Comparison of ENCODE assay signal across 16 cellular contexts in the genomic region with DNA sequence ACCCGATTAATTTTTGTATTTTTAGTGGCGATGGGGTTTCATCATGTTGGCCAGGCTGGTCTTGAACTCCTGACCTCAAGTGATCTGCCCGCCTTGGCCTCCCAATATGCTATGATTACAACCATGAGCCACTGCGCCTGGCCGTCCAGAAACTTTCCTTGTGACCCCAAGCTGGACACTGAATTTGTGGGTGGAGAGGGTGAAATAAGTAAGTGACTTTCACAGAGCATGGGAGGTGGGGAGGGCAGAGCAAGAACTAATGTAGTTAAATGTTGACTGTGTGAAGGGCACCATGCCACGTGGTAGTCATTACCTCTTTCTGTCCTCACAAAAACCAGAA. TPM values are rescaled to one million over a fixed set of nuclear protein-coding genes. Genes with fewer than 3 reads are reported as not detected.
DNase-seq lines count a peak whose midpoint lies in the region; ATAC-seq, FAIRE-seq and TF ChIP-seq lines count a peak whose summit lies in the region.
"Had no signal": no experiment of that assay in that cellular context is flagged by ENCODE, and none has a peak within 500 bp of the region (broad histone marks: within the 10 kb centered on the region; RNA-seq: fewer than 3 reads in every experiment).

No MANE protein-coding gene starts in this region.

- H3K36me3 Mint-ChIP-seq in activated naive CD4-positive, alpha-beta T cell treated with anti-CD3 and anti-CD28 coated beads, Interleukin-2, amount 50 U/mL, for 24 hours, result peaks cover 3% of the 10 kb centered on the region
- H3K36me3 Mint-ChIP-seq in T-cell, result no peaks in the 10 kb centered on the region
- H3K36me3 Mint-ChIP-seq in stimulated activated naive B cell treated with anti-CD40 and anti-IgM and Interleukin-4, amounts not matched to agents 10 μg/mL and 1 μg/mL and 100 μg/mL, for 72 hours, result peaks cover 0 to 18% of the 10 kb centered on the region in 2 donors

- no peaks in the 10 kb centered on the region for H3K9me3 ChIP-seq in endothelial cell of umbilical vein (replicated peaks; ENCODE audit: control insufficient read depth, insufficient read depth, low read length)
- H3K9me3 ChIP-seq: BE2C had no signal

- H3K9me3 Mint-ChIP-seq in activated naive CD4-positive, alpha-beta T cell treated with anti-CD3 and anti-CD28 coated beads, Interleukin-2, amount 50 U/mL, for 24 hours, result no peaks in the 10 kb centered on the region
- no peaks in the 10 kb centered on the region for H3K9me3 Mint-ChIP-seq in T-cell
- peaks cover 0 to 4% of the 10 kb centered on the region in 2 donors for H3K9me3 Mint-ChIP-seq in stimulated activated naive B cell treated with anti-CD40 and anti-IgM and Interleukin-4, amounts not matched to agents 10 μg/mL and 1 μg/mL and 100 μg/mL, for 72 hours

- TF ChIP-seq CTCF in endothelial cell of umbilical vein (IDR thresholded peaks at IDR 0.05; ENCODE audit: extremely low read depth in 1 of 2, insufficient read depth in 1 of 2, low read depth in 1 of 2, low read length in 2 of 2), result no peak

- no peak for DNase-seq in activated naive CD4-positive, alpha-beta T cell treated with anti-CD3 and anti-CD28 coated beads, Interleukin-2, amount 50 U/mL, for 16 hours
- DNase-seq in T-cell, result no peak
- no peak for DNase-seq in endothelial cell of umbilical vein (ENCODE audit: low read depth, low spot score)
- no peak for DNase-seq in stimulated activated naive B cell treated with anti-CD40 and anti-IgM and Interleukin-4, amounts not matched to agents 10 μg/mL and 1 μg/mL and 100 μg/mL, for 72 hours
- no peak for DNase-seq in COR-L47 (lab: John Stamatoyannopoulos, UW)
- DNase-seq in NOMO-1 treated with DMSO at 0.1 percent for 48 hours (lab: John Stamatoyannopoulos, UW; ENCODE audit: unreplicated experiment), result no peak
- DNase-seq: BE2C, NCI-H1694 treated with DMSO at 0.1 percent for 48 hours, NCI-H748 treated with DMSO at 0.1 percent for 48 hours, right cardiac atrium had no signal

- H3K4me3 ChIP-seq in endothelial cell of umbilical vein (replicated peaks in 1 of 3; ENCODE audit: insufficient read depth in 1 of 3, low read depth in 1 of 3, low read length in 3 of 3), result no peak overlapping the region

- peaks cover 26% of the 10 kb centered on the region for H3K4me1 ChIP-seq in endothelial cell of umbilical vein (ENCODE audit: control insufficient read depth, extremely low read depth, insufficient read depth, low read length)
- H3K4me1 ChIP-seq: BE2C had no signal

- no peaks in the 10 kb centered on the region for H3K9me1 ChIP-seq in endothelial cell of umbilical vein (replicated peaks; ENCODE audit: control insufficient read depth, extremely low read depth, insufficient read depth, low read length)

- no peak overlapping the region for H3K4me3 Mint-ChIP-seq in activated naive CD4-positive, alpha-beta T cell treated with anti-CD3 and anti-CD28 coated beads, Interleukin-2, amount 50 U/mL, for 24 hours
- peak overlapping the region in 1 of 3 donors; percentile 13 for H3K4me3 Mint-ChIP-seq in T-cell
- H3K4me3 Mint-ChIP-seq in stimulated activated naive B cell treated with anti-CD40 and anti-IgM and Interleukin-4, amounts not matched to agents 10 μg/mL and 1 μg/mL and 100 μg/mL, for 72 hours, result no peak overlapping the region

- intact Hi-C loops in endothelial cell of umbilical vein (cut with micrococcal nuclease), result loop anchor here (10.0 kb wide), 1 partner anchor 435 kb away; no protein-coding TSS in a partner anchor

- dilution Hi-C loops in endothelial cell of umbilical vein (cut with MboI; ENCODE audit: extremely low pct_ligation_motif_present, low sequenced_read_pairs), result no loop called here

- no peak overlapping the region for H2AFZ ChIP-seq in endothelial cell of umbilical vein (ENCODE audit: low read depth, low read length)

- peak overlapping the region; percentile 98 for H3K27ac Mint-ChIP-seq in activated naive CD4-positive, alpha-beta T cell treated with anti-CD3 and anti-CD28 coated beads, Interleukin-2, amount 50 U/mL, for 24 hours
- peak overlapping the region; percentile 88 to 97 for H3K27ac Mint-ChIP-seq in T-cell
- peak overlapping the region; percentile 71 for H3K27ac Mint-ChIP-seq in stimulated activated naive B cell treated with anti-CD40 and anti-IgM and Interleukin-4, amounts not matched to agents 10 μg/mL and 1 μg/mL and 100 μg/mL, for 72 hours

- no peak for FAIRE-seq in endothelial cell of umbilical vein (lab: Jason Lieb, UNC)
- FAIRE-seq: frontal cortex, GM19239, TTC549 had no signal

- POLR2A ChIA-PET in T-cell (lab: Charles Lee), result interaction anchor here in 1 of 2 donors (0.6 kb wide), 1 partner anchor 81 kb away, joined by 3 read pairs; no protein-coding TSS in a partner anchor
- POLR2A ChIA-PET in endothelial cell of umbilical vein (lab: Charles Lee), result interaction anchor here (1.6 kb wide), 1 partner anchor 20 kb away, joined by 4 read pairs; no protein-coding TSS in a partner anchor

- BruUV-seq in endothelial cell of umbilical vein (replicated peaks; lab: Mats Ljungman, UMichigan), result no TSS peak

- H3K9ac ChIP-seq in endothelial cell of umbilical vein (replicated peaks; ENCODE audit: extremely low read depth, insufficient read depth, low read length), result no peak overlapping the region

- no peaks in the 10 kb centered on the region for H4K20me1 ChIP-seq in endothelial cell of umbilical vein (replicated peaks; ENCODE audit: control insufficient read depth, extremely low read depth, insufficient read depth, low read length)

- H3K79me2 ChIP-seq in endothelial cell of umbilical vein (ENCODE audit: control insufficient read depth, insufficient read depth, low read length), result peaks cover 23% of the 10 kb centered on the region

- no peak overlapping the region for H3K4me2 ChIP-seq in endothelial cell of umbilical vein (ENCODE audit: insufficient read depth, low read length)

- H3K36me3 ChIP-seq in endothelial cell of umbilical vein (ENCODE audit: control insufficient read depth in 2 of 2, extremely low read depth in 1 of 2, insufficient read depth in 2 of 2, low read length in 2 of 2), result no peaks in the 10 kb centered on the region
- H3K36me3 ChIP-seq: BE2C had no signal

- ATAC-seq in T-cell (replicated peaks in 1 of 4), result no peak
- no peak for ATAC-seq in stimulated activated naive B cell treated with anti-CD40 and anti-IgM and Interleukin-4, amounts not matched to agents 10 μg/mL and 1 μg/mL and 100 μg/mL, for 72 hours (replicated peaks)
- ATAC-seq in GM18498 (IDR thresholded peaks at IDR 0.05; ENCODE audit: unreplicated experiment), result no peak

- no peaks in the 10 kb centered on the region for H3K27me3 Mint-ChIP-seq in activated naive CD4-positive, alpha-beta T cell treated with anti-CD3 and anti-CD28 coated beads, Interleukin-2, amount 50 U/mL, for 24 hours
- H3K27me3 Mint-ChIP-seq in T-cell, result no peaks in the 10 kb centered on the region
- no peaks in the 10 kb centered on the region for H3K27me3 Mint-ChIP-seq in stimulated activated naive B cell treated with anti-CD40 and anti-IgM and Interleukin-4, amounts not matched to agents 10 μg/mL and 1 μg/mL and 100 μg/mL, for 72 hours

- CTCF ChIA-PET in T-cell (lab: Charles Lee) (interaction anchor here in 1 of 2 donors (0.7 to 1.6 kb wide), 2 partner anchors 9 to 19 kb away, joined by 5 read pairs; a partner anchor contains a TSS), endothelial cell of umbilical vein (lab: Charles Lee) (interaction anchor here (1.1 kb wide), 1 partner anchor 9 kb away, joined by 5 read pairs; no protein-coding TSS in a partner anchor)

- TF ChIP-seq POLR2A in endothelial cell of umbilical vein (IDR thresholded peaks at IDR 0.05; ENCODE audit: low read depth, low read length), result no peak

- no peaks in the 10 kb centered on the region for H3K27me3 ChIP-seq in endothelial cell of umbilical vein (ENCODE audit: control insufficient read depth in 2 of 2, insufficient read depth in 2 of 2, low read length in 2 of 2)
- H3K27me3 ChIP-seq: BE2C had no signal

- H3K4me1 Mint-ChIP-seq in activated naive CD4-positive, alpha-beta T cell treated with anti-CD3 and anti-CD28 coated beads, Interleukin-2, amount 50 U/mL, for 24 hours, result peaks cover 54% of the 10 kb centered on the region
- peaks cover 35 to 58% (median 54%) of the 10 kb centered on the region in 3 donors for H3K4me1 Mint-ChIP-seq in T-cell
- H3K4me1 Mint-ChIP-seq in stimulated activated naive B cell treated with anti-CD40 and anti-IgM and Interleukin-4, amounts not matched to agents 10 μg/mL and 1 μg/mL and 100 μg/mL, for 72 hours, result peaks cover 17 to 29% of the 10 kb centered on the region in 2 donors

- peak overlapping the region; percentile 90 for H3K27ac ChIP-seq in endothelial cell of umbilical vein (ENCODE audit: insufficient read depth, low read depth, low read length)

RNA-seq across cellular contexts. Expression of a gene that starts 2.7 kb away (rescaled TPM):
- total RNA-seq in T-cell, result 10 to 100 TPM in 3 of 5 donors, 1 to 10 TPM in 2; 8.5 to 18.3 (median 15.9) TPM
- 54.1 and 60.1 TPM in 2 replicates for total RNA-seq in endothelial cell of umbilical vein
- polyA plus RNA-seq in endothelial cell of umbilical vein, result 13.8 and 20.1 TPM in 2 replicates
- 28.5 and 34.9 TPM in 2 replicates for polyA plus RNA-seq in endothelial cell of umbilical vein (2011; cell fraction: cytosol; rRNA removed)
- polyA plus RNA-seq in endothelial cell of umbilical vein (2011; cell fraction: nucleus; rRNA removed), result 22.2 and 28.2 TPM in 2 replicates
- polyA plus RNA-seq in endothelial cell of umbilical vein (2012), result 42.6 and 48.1 TPM in 2 replicates
- 12.6 and 13.9 TPM in 2 replicates for polyA minus RNA-seq in endothelial cell of umbilical vein
- 14.2 TPM for polyA minus RNA-seq in endothelial cell of umbilical vein (2011; cell fraction: cytosol; rRNA and poly(A)+ RNA removed)
- polyA minus RNA-seq in endothelial cell of umbilical vein (2011; cell fraction: nucleus; rRNA and poly(A)+ RNA removed), result 24.0 and 34.8 TPM in 2 replicates

RNA-seq across cellular contexts. Expression of a gene that starts 4.5 kb away (rescaled TPM):
- total RNA-seq in T-cell (10 to 100 TPM in 2 of 5 donors, 1 to 10 TPM in 3; 4.1 to 19.3 (median 8.1) TPM), endothelial cell of umbilical vein (58.7 and 63.8 TPM in 2 replicates)
- 21.3 and 26.1 TPM in 2 replicates for polyA plus RNA-seq in endothelial cell of umbilical vein
- 23.4 and 25.6 TPM in 2 replicates for polyA plus RNA-seq in endothelial cell of umbilical vein (2011; cell fraction: cytosol; rRNA removed)
- polyA plus RNA-seq in endothelial cell of umbilical vein (2011; cell fraction: nucleus; rRNA removed), result 52.4 and 54.1 TPM in 2 replicates
- 28.2 and 31.4 TPM in 2 replicates for polyA plus RNA-seq in endothelial cell of umbilical vein (2012)
- polyA minus RNA-seq in endothelial cell of umbilical vein, result 41.8 and 59.1 TPM in 2 replicates
- 11.6 TPM for polyA minus RNA-seq in endothelial cell of umbilical vein (2011; cell fraction: cytosol; rRNA and poly(A)+ RNA removed)
- 57.2 and 60.0 TPM in 2 replicates for polyA minus RNA-seq in endothelial cell of umbilical vein (2011; cell fraction: nucleus; rRNA and poly(A)+ RNA removed)

RNA-seq across cellular contexts. Expression of a gene that starts 20.0 kb away (rescaled TPM):
- total RNA-seq in T-cell (10 to 100 TPM; 45.2 to 69.9 (median 53.0) TPM), endothelial cell of umbilical vein (97.3 and 107 TPM in 2 replicates)
- 20.5 and 26.1 TPM in 2 replicates for polyA plus RNA-seq in endothelial cell of umbilical vein
- 39.8 and 40.9 TPM in 2 replicates for polyA plus RNA-seq in endothelial cell of umbilical vein (2011; cell fraction: cytosol; rRNA removed)
- polyA plus RNA-seq in endothelial cell of umbilical vein (2011; cell fraction: nucleus; rRNA removed), result 86.3 and 96.9 TPM in 2 replicates
- 62.2 and 91.2 TPM in 2 replicates for polyA plus RNA-seq in endothelial cell of umbilical vein (2012)
- 32.0 and 32.2 TPM in 2 replicates for polyA minus RNA-seq in endothelial cell of umbilical vein
- 55.5 TPM for polyA minus RNA-seq in endothelial cell of umbilical vein (2011; cell fraction: cytosol; rRNA and poly(A)+ RNA removed)
- polyA minus RNA-seq in endothelial cell of umbilical vein (2011; cell fraction: nucleus; rRNA and poly(A)+ RNA removed), result 36.3 and 50.2 TPM in 2 replicates

RNA-seq across cellular contexts. Expression of a gene that starts 36.8 kb away (rescaled TPM):
- total RNA-seq in T-cell (under 1 TPM; 0.28 to 0.72 (median 0.64) TPM), endothelial cell of umbilical vein (not detected in 2 replicates)
- not detected in 2 replicates for polyA plus RNA-seq in endothelial cell of umbilical vein
- polyA plus RNA-seq in endothelial cell of umbilical vein (2011; cell fraction: cytosol; rRNA removed), result not detected in 2 replicates
- not detected in 2 replicates for polyA plus RNA-seq in endothelial cell of umbilical vein (2011; cell fraction: nucleus; rRNA removed)
- not detected in 2 replicates for polyA plus RNA-seq in endothelial cell of umbilical vein (2012)
- polyA minus RNA-seq in endothelial cell of umbilical vein, result not detected in 2 replicates
- not detected for polyA minus RNA-seq in endothelial cell of umbilical vein (2011; cell fraction: cytosol; rRNA and poly(A)+ RNA removed)
- not detected in 2 replicates for polyA minus RNA-seq in endothelial cell of umbilical vein (2011; cell fraction: nucleus; rRNA and poly(A)+ RNA removed)
- total RNA-seq: G401 had no signal
